16 cellular contexts compared by ENCODE assay signal in genomic region chr3:99950921-99951320, GRCh38.
A peak's percentile ranks its signal among the peaks of the same experiment; 100 is the strongest.
DNase-seq lines count a peak whose midpoint lies in the region; ATAC-seq, FAIRE-seq and TF ChIP-seq lines count a peak whose summit lies in the region.
"Had no signal": no experiment of that assay in that cellular context is flagged by ENCODE, and none has a peak within 500 bp of the region (broad histone marks: within the 10 kb centered on the region; RNA-seq: fewer than 3 reads in every experiment).

No MANE protein-coding gene starts in this region.

- no peak for ATAC-seq in thoracic aorta (ENCODE audit: insufficient number of reproducible peaks, low FRiP score, low read depth)
- no peak for ATAC-seq in GM21737 (IDR thresholded peaks at IDR 0.05; ENCODE audit: unreplicated experiment)

- H3K27ac ChIP-seq in thoracic aorta: peak overlapping the region; percentile 52 to 56
- H3K27ac ChIP-seq: BLaER1 had no signal

- H3K9me3 ChIP-seq in thoracic aorta: no peaks in the 10 kb centered on the region
- H3K9me3 ChIP-seq: BLaER1 had no signal

- H3K27me3 ChIP-seq in thoracic aorta (replicated peaks; ENCODE audit: insufficient read depth): no peaks in the 10 kb centered on the region
- H3K27me3 ChIP-seq: BLaER1 had no signal

- DNase-seq in HTR-8/SVneo (ENCODE audit: insufficient read length, low spot score): no peak
- peak; percentile 47 for DNase-seq in NCI-H226
- DNase-seq in kidney tubule cell (ENCODE audit: low spot score): peak; percentile 63
- DNase-seq in thoracic aorta (ENCODE audit: low spot score): no peak
- DNase-seq in activated CD4-positive, CD25-positive, alpha-beta regulatory T cell treated with anti-CD3 and anti-CD28 coated beads, Interleukin-2, amount 50 U/mL, for 72 hours: no peak
- DNase-seq in inferior parietal cortex (ENCODE audit: extremely low spot score): no peak
- DNase-seq: activated effector memory CD4-positive, alpha-beta T cell treated with Interleukin-2 at 50 U/mL for 16 hours; DMS153; GOT3; NCI-H1930; nucleus accumbens; SIG-M5; stimulated activated CD4-positive, alpha-beta T cell treated with anti-CD3 and anti-CD28 coated beads, Interleukin-2, amount 100 ng/mL, for 48 hours; T-helper 2 cell had no signal

- peak; percentile 23 for FAIRE-seq in HTR-8/SVneo (lab: Jason Lieb, UNC)

- peaks cover 12 to 68% of the 10 kb centered on the region in 2 donors for H3K4me1 ChIP-seq in thoracic aorta (ENCODE audit: control insufficient read depth in 1 of 2, low read depth in 2 of 2)
- H3K4me1 ChIP-seq: BLaER1 had no signal

- TF ChIP-seq CTCF in thoracic aorta (IDR thresholded peaks at IDR 0.05): no peak

- no peaks in the 10 kb centered on the region for H3K36me3 ChIP-seq in thoracic aorta
- H3K36me3 ChIP-seq: BLaER1 had no signal

- H3K4me3 ChIP-seq in thoracic aorta: no peak overlapping the region
- H3K4me3 ChIP-seq: BLaER1 had no signal

Comparison
In these comparisons a context has a peak if more than half of its experiments do, and no peak if none do; other contexts are left out.
1. DNase-seq: peak in NCI-H226 (single experiment) and kidney tubule cell (single experiment); none in HTR-8/SVneo (single experiment), thoracic aorta (single experiment), activated CD4-positive, CD25-positive, alpha-beta regulatory T cell treated with anti-CD3 and anti-CD28 coated beads, Interleukin-2, amount 50 U/mL, for 72 hours (single experiment) and inferior parietal cortex (single experiment).